In genomic region chr22:18558516-18558915, GRCh38 we compare ENCODE assay signal across 7 cellular contexts. TPM values are rescaled to one million over a fixed set of nuclear protein-coding genes. Genes with fewer than 3 reads are reported as not detected.
"Had no signal": no experiment of that assay in that cellular context is flagged by ENCODE, and none has a peak within 500 bp of the region (broad histone marks: within the 10 kb centered on the region; RNA-seq: fewer than 3 reads in every experiment).

No MANE protein-coding gene starts in this region.

RNA-seq across cellular contexts. Expression of gene GGTLC3, which starts 40.6 kb away (rescaled TPM):
- total RNA-seq: activated CD8-positive, alpha-beta T cell treated with anti-CD3 and anti-CD28 coated beads, Interleukin-2, amount 10 ng/mL, durations not matched to agents 7 days and 5 days; activated naive CD8-positive, alpha-beta T cell treated with anti-CD3 and anti-CD28 coated beads, Interleukin-2, amount 10 ng/mL, durations not matched to agents 7 days and 5 days; adrenal gland; NCI-H460; SK-MEL-5; T-helper 17 cell; WTC11 had no signal
